ENCODE assay signal across 8 cellular contexts in the genomic region with DNA sequence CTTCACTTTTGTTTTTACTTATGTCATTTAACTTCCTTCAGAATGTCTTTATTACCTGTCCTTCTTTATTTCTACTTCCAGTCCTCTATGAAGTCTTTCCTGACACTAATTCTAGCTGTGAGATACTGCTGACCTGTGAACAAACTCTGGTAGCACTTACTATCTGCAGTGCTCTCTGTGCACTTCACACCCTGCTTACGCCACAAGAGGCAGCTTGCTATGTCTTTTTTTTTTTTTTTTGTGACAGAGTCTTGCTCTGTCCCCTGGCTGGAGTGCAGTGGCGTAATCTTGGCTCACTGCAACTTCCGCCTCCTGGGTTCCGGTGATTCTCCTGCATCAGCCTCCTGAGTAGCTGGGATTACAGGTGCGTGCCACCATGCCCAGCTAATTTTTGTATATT. TPM values are rescaled to one million over a fixed set of nuclear protein-coding genes. Genes with fewer than 3 reads are reported as not detected.
A peak's percentile ranks its signal among the peaks of the same experiment; 100 is the strongest.
DNase-seq lines count a peak whose midpoint lies in the region; ATAC-seq, FAIRE-seq and TF ChIP-seq lines count a peak whose summit lies in the region.

No MANE protein-coding gene starts in this region.

- H2AFZ ChIP-seq in trophoblast cell (ENCODE audit: insufficient read depth, low read length, poor library complexity): no peak overlapping the region

- no peak overlapping the region for H2BK5ac ChIP-seq in trophoblast cell (ENCODE audit: low read depth, low read length, poor library complexity)

- no peaks in the 10 kb centered on the region for H3K79me1 ChIP-seq in trophoblast cell (ENCODE audit: low read length)

- H3K18ac ChIP-seq in trophoblast cell (ENCODE audit: low read length): no peak overlapping the region

- no peak overlapping the region for H4K8ac ChIP-seq in trophoblast cell (ENCODE audit: low read depth, low read length)

- ATAC-seq in GM18517 (IDR thresholded peaks at IDR 0.05; ENCODE audit: unreplicated experiment): peak; percentile 37

- no peak overlapping the region for H3K27ac Mint-ChIP-seq in endodermal cell

- no peak overlapping the region for H2AK5ac ChIP-seq in trophoblast cell (ENCODE audit: low read length)

- no peak overlapping the region for H2BK12ac ChIP-seq in trophoblast cell (ENCODE audit: low read length)

- H3K4me2 ChIP-seq in trophoblast cell (ENCODE audit: low read length): no peak overlapping the region

- H3K14ac ChIP-seq in trophoblast cell (ENCODE audit: low read length): no peak overlapping the region

- H3K4me3 ChIP-seq in NB4 (ENCODE audit: low read depth, low read length) (no peak overlapping the region), endodermal cell (ENCODE audit: low read length) (no peak overlapping the region), trophoblast cell (ENCODE audit: low read depth, low read length) (no peak overlapping the region)

- peak; percentile 4 for TF ChIP-seq CTCF in NB4 (IDR thresholded peaks at IDR 0.05; ENCODE audit: low read depth, low read length)
- TF ChIP-seq CTCF in endodermal cell (conservative IDR thresholded peaks at IDR 0.05): peak; percentile 31

- H3K36me3 ChIP-seq in endodermal cell (ENCODE audit: control insufficient read depth, insufficient read depth, low read length) (no peaks in the 10 kb centered on the region), trophoblast cell (ENCODE audit: control insufficient read depth in 1 of 2, insufficient read depth in 2 of 2, low read length in 2 of 2) (no peaks in the 10 kb centered on the region)

- peaks cover 33% of the 10 kb centered on the region for H3K4me1 Mint-ChIP-seq in endodermal cell

- H3K27me3 ChIP-seq in endodermal cell (ENCODE audit: control insufficient read depth, insufficient read depth, low read length, poor library complexity, severe bottlenecking): no peaks in the 10 kb centered on the region
- H3K27me3 ChIP-seq in trophoblast cell (ENCODE audit: insufficient read depth, low read length): no peaks in the 10 kb centered on the region

- no peak overlapping the region for H3K4ac ChIP-seq in trophoblast cell (ENCODE audit: low read depth, low read length)

- FAIRE-seq in frontal cortex (lab: Jason Lieb, UNC): no peak

- no peak overlapping the region for H4K12ac ChIP-seq in trophoblast cell (ENCODE audit: low read depth, low read length)

- H3K36me3 Mint-ChIP-seq in endodermal cell (ENCODE audit: low read depth): no peaks in the 10 kb centered on the region

- no peak overlapping the region for H4K91ac ChIP-seq in trophoblast cell (ENCODE audit: low read depth, low read length)

- no peak overlapping the region for H2BK120ac ChIP-seq in trophoblast cell (ENCODE audit: insufficient read depth, low read length, poor library complexity)

- no peaks in the 10 kb centered on the region for H3K9me3 Mint-ChIP-seq in endodermal cell

- H3K9me3 ChIP-seq in endodermal cell (ENCODE audit: control insufficient read depth, low read length) (no peaks in the 10 kb centered on the region), trophoblast cell (ENCODE audit: insufficient read depth, low read depth, low read length) (peaks cover 2% of the 10 kb centered on the region)

- no peak overlapping the region for H3K23ac ChIP-seq in trophoblast cell (ENCODE audit: low read length)

- peaks cover 13% of the 10 kb centered on the region for H3K4me1 ChIP-seq in endodermal cell (ENCODE audit: control insufficient read depth, insufficient read depth, low read length)
- peaks cover 14 to 15% of the 10 kb centered on the region in 2 experiments for H3K4me1 ChIP-seq in trophoblast cell (ENCODE audit: control insufficient read depth in 1 of 2, insufficient read depth in 2 of 2, low read length in 2 of 2)

- DNase-seq in NB4 (ENCODE audit: low read depth) (peak; percentile 74), endodermal cell (no peak), trophoblast cell (peak; percentile 26 to 69), frontal cortex (ENCODE audit: low spot score in 2 of 2) (no peak), NCI-H2081 (lab: John Stamatoyannopoulos, UW) (no peak), NCI-H1417 (lab: John Stamatoyannopoulos, UW) (no peak), NCI-H82 treated with DMSO at 0.1 percent for 48 hours (lab: John Stamatoyannopoulos, UW; ENCODE audit: unreplicated experiment) (no peak)

- H3K79me2 ChIP-seq in trophoblast cell (ENCODE audit: control insufficient read depth, insufficient read depth, low read length, poor library complexity): no peaks in the 10 kb centered on the region

- no peak for TF ChIP-seq POLR2A in NB4 (IDR thresholded peaks at IDR 0.05; ENCODE audit: extremely low read depth, insufficient read length)

- no peak overlapping the region for H3K4me3 Mint-ChIP-seq in endodermal cell

- H3K27ac ChIP-seq in endodermal cell (ENCODE audit: low read depth, low read length) (no peak overlapping the region), trophoblast cell (ENCODE audit: low read depth, low read length) (peak overlapping the region; percentile 1)

- 85 to 86% methylated on average over 5 of the region's 5 CpGs for WGBS in endodermal cell (ENCODE audit: insufficient coverage in 1 of 2, insufficient read length in 1 of 2), 2 experiments
- no CpG with 5 or more reads among the region's 5 CpGs for WGBS in trophoblast cell (ENCODE audit: extremely low coverage, insufficient coverage, insufficient read length)

- H3K9ac ChIP-seq in endodermal cell (ENCODE audit: extremely low read depth, low read length, poor library complexity, severe bottlenecking): no peak overlapping the region
- no peak overlapping the region for H3K9ac ChIP-seq in trophoblast cell (ENCODE audit: low read length)

- no peaks in the 10 kb centered on the region for H3K27me3 Mint-ChIP-seq in endodermal cell (ENCODE audit: insufficient read depth)

RNA-seq across cellular contexts. Expression of a gene that starts 10.7 kb away (rescaled TPM):
- total RNA-seq in endodermal cell: 10 to 100 TPM; 20.9 to 27.9 TPM
- polyA plus RNA-seq in endodermal cell (2013, experiment 1 of 2): 22.2 TPM
- polyA plus RNA-seq in endodermal cell (2013, experiment 2 of 2): 20.2 TPM
- polyA plus RNA-seq in trophoblast cell (2013): 17.6 and 18.0 TPM in 2 replicates
- 16.3 TPM for total RNA-seq in frontal cortex

RNA-seq across cellular contexts. Expression of a gene that starts 25.4 kb away (rescaled TPM):
- total RNA-seq in endodermal cell: 10 to 100 TPM; 25.5 to 27.6 TPM
- 28.0 TPM for polyA plus RNA-seq in endodermal cell (2013, experiment 1 of 2)
- polyA plus RNA-seq in endodermal cell (2013, experiment 2 of 2): 27.2 TPM
- 48.3 and 53.7 TPM in 2 replicates for polyA plus RNA-seq in trophoblast cell (2013)
- total RNA-seq in frontal cortex: 1.2 TPM

RNA-seq across cellular contexts. Expression of a gene that starts 57.8 kb away (rescaled TPM):
- total RNA-seq in endodermal cell (10 to 100 TPM; 38.5 to 52.2 TPM), frontal cortex (6.9 TPM)
- polyA plus RNA-seq in endodermal cell (2013, experiment 1 of 2): 28.7 TPM
- polyA plus RNA-seq in endodermal cell (2013, experiment 2 of 2): 21.7 TPM
- polyA plus RNA-seq in trophoblast cell (2013): 24.0 TPM in 2 replicates

Comparison
In these comparisons a context has a peak if more than half of its experiments do, and no peak if none do; other contexts are left out.
1. DNase-seq: peak in NB4 (single experiment) and trophoblast cell (2 of 2); none in endodermal cell (single experiment), frontal cortex (0 of 2), NCI-H2081 (0 of 2), NCI-H1417 (0 of 3) and NCI-H82 treated with DMSO at 0.1 percent for 48 hours (single experiment).
2. RNA of a gene that starts 25.4 kb away (total RNA-seq): 25.5 to 27.6 TPM in endodermal cell; 1.2 TPM in frontal cortex (single experiment); every median in the first group is over 10 times any median in the second.